In the genomic region with DNA sequence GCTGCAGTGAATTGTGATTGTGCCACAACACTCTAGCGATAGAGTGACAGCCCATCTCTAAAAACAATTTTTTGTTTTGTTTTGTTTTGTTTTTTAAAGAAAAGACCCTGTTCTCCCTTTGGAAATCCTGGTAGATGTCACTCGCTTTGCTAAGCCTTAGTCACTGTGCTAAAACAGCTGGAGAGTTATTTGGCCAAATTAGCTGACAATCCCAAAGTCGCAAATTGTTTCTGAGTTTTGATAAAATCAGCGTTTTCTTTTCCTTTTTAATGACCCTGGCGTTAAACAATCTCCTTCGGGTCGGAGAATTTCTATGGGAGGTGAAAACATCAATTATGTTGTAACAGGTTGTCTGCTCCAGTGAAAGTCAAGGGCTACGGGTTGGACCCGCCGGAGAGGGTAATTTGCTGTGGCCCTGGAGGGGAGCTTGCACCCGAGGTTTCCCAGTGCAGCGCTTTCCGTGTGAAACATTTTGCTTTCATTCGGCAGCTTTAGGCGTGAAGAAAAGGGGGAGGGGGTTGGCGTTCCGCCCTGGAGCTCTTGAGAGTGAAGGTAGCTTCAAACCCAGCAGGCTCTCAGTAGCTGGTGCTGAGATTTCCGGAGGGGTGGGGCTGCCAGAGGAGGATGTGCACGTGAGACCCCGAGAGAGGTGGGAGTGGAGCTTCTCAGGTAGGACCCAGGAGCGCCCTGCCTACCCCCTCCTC, we compare ENCODE assay signal across 8 cellular contexts.
A peak's percentile ranks its signal among the peaks of the same experiment; 100 is the strongest.
DNase-seq lines count a peak whose midpoint lies in the region; ATAC-seq and TF ChIP-seq lines count a peak whose summit lies in the region.

No MANE protein-coding gene starts in this region.

- intact Hi-C loops in dendritic cell treated with granulocyte-macrophage colony-stimulating factor and Interleukin-4, amounts not matched to agents 40 ng/mL and 50 ng/mL, for 4 days (cut with micrococcal nuclease): loop anchor here (10.0 kb wide), 1 partner anchor 98 kb away; no protein-coding TSS in a partner anchor

- no peak overlapping the region for H3K23ac ChIP-seq in mesendoderm (ENCODE audit: low read length)

- TF ChIP-seq CTCF in MM.1S (IDR thresholded peaks at IDR 0.05; ENCODE audit: low read length) (no peak), upper lobe of left lung (IDR thresholded peaks at IDR 0.05) (no peak)

- H3K4me3 ChIP-seq in MM.1S (ENCODE audit: low read length) (peak overlapping the region; percentile 45), mesendoderm (ENCODE audit: low read length) (peak overlapping the region; percentile 2), upper lobe of left lung (peak overlapping the region in 3 of 4 donors; percentile 58 to 69 (median 60))

- TF ChIP-seq POLR2A in upper lobe of left lung (IDR thresholded peaks at IDR 0.05): no peak

- H3F3A ChIP-seq in MM.1S (ENCODE audit: insufficient read depth, low read length): no peaks in the 10 kb centered on the region

- no peaks in the 10 kb centered on the region for H4K20me1 ChIP-seq in MM.1S (ENCODE audit: insufficient read depth, low read length)

- H2AFZ ChIP-seq in MM.1S (ENCODE audit: low read length): peak overlapping the region; percentile 43; the same call in 1 of the 2 replicates

- H3K9me2 ChIP-seq in MM.1S (replicated peaks; ENCODE audit: insufficient read depth, low read length): no peaks in the 10 kb centered on the region

- H2AK5ac ChIP-seq in mesendoderm (ENCODE audit: low read length): no peak overlapping the region

- no peaks in the 10 kb centered on the region for H3K9me3 ChIP-seq in MM.1S (replicated peaks; ENCODE audit: insufficient read depth, low read length)
- H3K9me3 ChIP-seq in upper lobe of left lung: no peaks in the 10 kb centered on the region

- peak overlapping the region; percentile 49 for H3K27ac Mint-ChIP-seq in dendritic cell treated with granulocyte-macrophage colony-stimulating factor and Interleukin-4, amounts not matched to agents 40 ng/mL and 50 ng/mL, for 4 days

- H3K27me3 ChIP-seq in MM.1S (replicated peaks; ENCODE audit: insufficient read depth, low read length) (no peaks in the 10 kb centered on the region), mesendoderm (ENCODE audit: insufficient read depth, low read length, poor library complexity) (peaks cover 20% of the 10 kb centered on the region), upper lobe of left lung (no peaks in the 10 kb centered on the region)

- no peak overlapping the region for H3K56ac ChIP-seq in mesendoderm (ENCODE audit: low read length)

- H2BK15ac ChIP-seq in mesendoderm (replicated peaks; ENCODE audit: low read depth): no peak overlapping the region

- no peak overlapping the region for H3K18ac ChIP-seq in mesendoderm (ENCODE audit: low read length)

- H3K79me2 ChIP-seq in MM.1S (ENCODE audit: low read length) (no peaks in the 10 kb centered on the region), mesendoderm (ENCODE audit: control insufficient read depth, insufficient read depth, low read length) (no peaks in the 10 kb centered on the region)

- no peaks in the 10 kb centered on the region for H3K79me1 ChIP-seq in mesendoderm (ENCODE audit: low read length)

- H4K8ac ChIP-seq in mesendoderm (ENCODE audit: low read depth, low read length): no peak overlapping the region

- no peak overlapping the region for H2BK120ac ChIP-seq in mesendoderm (ENCODE audit: low read depth, low read length)

- H4K5ac ChIP-seq in mesendoderm (ENCODE audit: low read length): no peak overlapping the region

- H3K4me1 ChIP-seq in MM.1S (ENCODE audit: low read length) (no peaks in the 10 kb centered on the region), mesendoderm (ENCODE audit: control insufficient read depth, low read depth, low read length) (no peaks in the 10 kb centered on the region), upper lobe of left lung (peaks cover 9 to 33% (median 30%) of the 10 kb centered on the region in 4 donors)

- peak; percentile 16 for DNase-seq in AG20443 (ENCODE audit: low spot score)
- DNase-seq in MM.1S: no peak
- DNase-seq in mesendoderm: peak; percentile 72
- DNase-seq in upper lobe of left lung: peak in 1 of 2 donors; percentile 84
- no peak for DNase-seq in NK-92 treated with Interleukin-12 subunit alpha and Interleukin-12 subunit beta, amount 100 ng/mL, for 24 hours (lab: John Stamatoyannopoulos, UW)
- no peak for DNase-seq in activated effector memory CD4-positive, alpha-beta T cell treated with Interleukin-2 at 50 U/mL for 16 hours

- H3K9ac ChIP-seq in MM.1S (ENCODE audit: low read length) (no peak overlapping the region), mesendoderm (ENCODE audit: low read length) (peak overlapping the region; percentile 27)

- peaks cover 46% of the 10 kb centered on the region for H3K27me3 Mint-ChIP-seq in dendritic cell treated with granulocyte-macrophage colony-stimulating factor and Interleukin-4, amounts not matched to agents 40 ng/mL and 50 ng/mL, for 4 days

- no peaks in the 10 kb centered on the region for H3K9me3 Mint-ChIP-seq in dendritic cell treated with granulocyte-macrophage colony-stimulating factor and Interleukin-4, amounts not matched to agents 40 ng/mL and 50 ng/mL, for 4 days

- TF ChIP-seq EP300 in upper lobe of left lung (IDR thresholded peaks at IDR 0.05): no peak

- H3K36me3 Mint-ChIP-seq in dendritic cell treated with granulocyte-macrophage colony-stimulating factor and Interleukin-4, amounts not matched to agents 40 ng/mL and 50 ng/mL, for 4 days (ENCODE audit: low read depth): peaks cover 5% of the 10 kb centered on the region

- H3K4me2 ChIP-seq in MM.1S (ENCODE audit: low read depth, low read length) (peak overlapping the region; percentile 41), mesendoderm (ENCODE audit: low read length) (peak overlapping the region; percentile 69)

- H3K27ac ChIP-seq in MM.1S (ENCODE audit: low read length) (no peak overlapping the region), mesendoderm (ENCODE audit: low read depth, low read length) (no peak overlapping the region), upper lobe of left lung (peak overlapping the region in 2 of 4 donors; percentile 5 to 47)

- peak overlapping the region; percentile 86 for H3K4me3 Mint-ChIP-seq in dendritic cell treated with granulocyte-macrophage colony-stimulating factor and Interleukin-4, amounts not matched to agents 40 ng/mL and 50 ng/mL, for 4 days

- ATAC-seq in upper lobe of left lung (ENCODE audit: low FRiP score in 2 of 2) (peak; percentile 44 to 49), HG03521 (IDR thresholded peaks at IDR 0.05; ENCODE audit: unreplicated experiment) (no peak)

- H2BK5ac ChIP-seq in mesendoderm (ENCODE audit: low read length): no peak overlapping the region

- H3K4me1 Mint-ChIP-seq in dendritic cell treated with granulocyte-macrophage colony-stimulating factor and Interleukin-4, amounts not matched to agents 40 ng/mL and 50 ng/mL, for 4 days (ENCODE audit: low read depth): peaks cover 32% of the 10 kb centered on the region

- no peaks in the 10 kb centered on the region for H3K36me3 ChIP-seq in MM.1S (replicated peaks; ENCODE audit: insufficient read depth, low read length)
- H3K36me3 ChIP-seq in mesendoderm (ENCODE audit: control insufficient read depth, insufficient read depth, low read length): no peaks in the 10 kb centered on the region
- no peaks in the 10 kb centered on the region for H3K36me3 ChIP-seq in upper lobe of left lung

- no peak overlapping the region for H3K4ac ChIP-seq in mesendoderm (ENCODE audit: low read depth, low read length)

- WGBS in mesendoderm (ENCODE audit: extremely low coverage, insufficient coverage, low lambda C conversion rate): no CpG with 5 or more reads among the region's 21 CpGs
- 9 to 15% methylated on average over 9 to 21 of the region's 21 CpGs for WGBS in upper lobe of left lung, 2 donors

Comparison
In these comparisons a context has a peak if more than half of its experiments do, and no peak if none do; other contexts are left out.
1. DNase-seq: peak in AG20443 (single experiment) and mesendoderm (single experiment); none in MM.1S (single experiment), NK-92 treated with Interleukin-12 subunit alpha and Interleukin-12 subunit beta, amount 100 ng/mL, for 24 hours (single experiment) and activated effector memory CD4-positive, alpha-beta T cell treated with Interleukin-2 at 50 U/mL for 16 hours (single experiment).
2. H3K4me3 ChIP-seq: peak in every context shown above with its lines; median percentile 60 in upper lobe of left lung; 45 in MM.1S; 2 in mesendoderm.